18 cellular contexts compared by ENCODE assay signal in genomic region chr2:105582952-105583660, GRCh38.
DNase-seq lines count a peak whose midpoint lies in the region; ATAC-seq and TF ChIP-seq lines count a peak whose summit lies in the region.
"Had no signal": no experiment of that assay in that cellular context is flagged by ENCODE, and none has a peak within 500 bp of the region (broad histone marks: within the 10 kb centered on the region; RNA-seq: fewer than 3 reads in every experiment).

No MANE protein-coding gene starts in this region.

- H3K79me2 ChIP-seq in neural progenitor cell (ENCODE audit: low read depth) = no peaks in the 10 kb centered on the region

- POLR2A ChIA-PET in CD4-positive, alpha-beta T cell (lab: Charles Lee) = interaction anchor here (0.8 to 1.7 kb wide), 4 partner anchors 156 to 194 kb away, joined by 3 to 4 read pairs (median 3); no protein-coding TSS in a partner anchor

- H3K4me1 Mint-ChIP-seq in CD4-positive, alpha-beta T cell (ENCODE audit: low read depth) = peaks cover 30% of the 10 kb centered on the region
- H3K4me1 Mint-ChIP-seq in neural progenitor cell = peaks cover 7% of the 10 kb centered on the region

- intact Hi-C loops in CD4-positive, alpha-beta T cell (cut with DNase I, micrococcal nuclease) = no loop called here
- intact Hi-C loops in body of pancreas (cut with DNase I) (no loop called here), gastrocnemius medialis (cut with DNase I; ENCODE audit: low total_unique reads) (no loop called here)

- H2AFZ ChIP-seq in neural progenitor cell (replicated peaks) = no peak overlapping the region

- no peak for DNase-seq in CD4-positive, alpha-beta T cell
- DNase-seq in HT-29 (ENCODE audit: low spot score) (peak; percentile 76), body of pancreas (peak; percentile 26 to 58 (median 46)), gastrocnemius medialis (no peak), neural progenitor cell (ENCODE audit: low spot score) (no peak), GM19240 (ENCODE audit: insufficient read length, low spot score) (no peak)
- DNase-seq: activated CD4-positive, alpha-beta T cell treated with anti-CD3 and anti-CD28 coated beads, Interleukin-2, amount 50 U/mL, for 1 hour; activated naive CD4-positive, alpha-beta T cell treated with anti-CD3 and anti-CD28 coated beads, Interleukin-2, amount 10 ng/mL, durations not matched to agents 7 days and 5 days; CD8-positive, alpha-beta memory T cell; erythroblast; MG63; NCI-H187 treated with DMSO at 0.1 percent for 48 hours; sigmoid colon; stimulated activated CD4-positive, alpha-beta T cell treated with anti-CD3 and anti-CD28 coated beads, Interleukin-2, amount 100 ng/mL, for 24 hours had no signal

- no peaks in the 10 kb centered on the region for H3K9me3 ChIP-seq in CD4-positive, alpha-beta T cell (ENCODE audit: control insufficient read depth, low read length)
- H3K9me3 ChIP-seq in body of pancreas (no peaks in the 10 kb centered on the region), mucosa of rectum (ENCODE audit: control insufficient read depth in 2 of 2, low read length in 2 of 2) (no peaks in the 10 kb centered on the region), gastrocnemius medialis (no peaks in the 10 kb centered on the region), neural progenitor cell (ENCODE audit: low read depth) (no peaks in the 10 kb centered on the region)
- H3K9me3 ChIP-seq: MG63, sigmoid colon had no signal

- no peaks in the 10 kb centered on the region for H3K27me3 ChIP-seq in CD4-positive, alpha-beta T cell (ENCODE audit: control insufficient read depth, insufficient read depth, low read length)
- H3K27me3 ChIP-seq in body of pancreas = no peaks in the 10 kb centered on the region
- H3K27me3 ChIP-seq in mucosa of rectum (ENCODE audit: control insufficient read depth in 2 of 2, insufficient read depth in 2 of 2, low read length in 2 of 2) = no peaks in the 10 kb centered on the region
- no peaks in the 10 kb centered on the region for H3K27me3 ChIP-seq in gastrocnemius medialis
- no peaks in the 10 kb centered on the region for H3K27me3 ChIP-seq in neural progenitor cell
- H3K27me3 ChIP-seq: MG63, sigmoid colon had no signal

- TF ChIP-seq POLR2A in body of pancreas (IDR thresholded peaks at IDR 0.05) (peak in 1 of 3 donors; percentile 49), gastrocnemius medialis (IDR thresholded peaks at IDR 0.05) (no peak)

- H3K9me3 Mint-ChIP-seq in CD4-positive, alpha-beta T cell = no peaks in the 10 kb centered on the region
- peaks cover 2% of the 10 kb centered on the region for H3K9me3 Mint-ChIP-seq in neural progenitor cell

- peak overlapping the region; percentile 42 for H3K27ac Mint-ChIP-seq in CD4-positive, alpha-beta T cell
- no peak overlapping the region for H3K27ac Mint-ChIP-seq in neural progenitor cell
- H3K27ac Mint-ChIP-seq: activated naive CD4-positive, alpha-beta T cell treated with anti-CD3 and anti-CD28 coated beads, Interleukin-2, amount 10 ng/mL, durations not matched to agents 7 days and 5 days had no signal

- ATAC-seq in CD4-positive, alpha-beta T cell (ENCODE audit: poor library complexity) = peak; percentile 83
- ATAC-seq in body of pancreas (peak; percentile 96), gastrocnemius medialis (no peak), HG02840 (IDR thresholded peaks at IDR 0.05; ENCODE audit: low FRiP score, unreplicated experiment) (no peak)

- H3K4me2 ChIP-seq in neural progenitor cell = no peak overlapping the region

- H3K4me3 ChIP-seq in body of pancreas (no peak overlapping the region), mucosa of rectum (ENCODE audit: low read length in 2 of 2) (no peak overlapping the region), gastrocnemius medialis (no peak overlapping the region), neural progenitor cell (no peak overlapping the region)
- H3K4me3 ChIP-seq: coronary artery, lung, MG63, sigmoid colon had no signal

- H3K9ac ChIP-seq in mucosa of rectum (ENCODE audit: low read depth in 1 of 2, low read length in 2 of 2) (peak overlapping the region in 1 of 2 donors; percentile 57), neural progenitor cell (no peak overlapping the region)

- WGBS in body of pancreas, 2 donors = 39 to 49% methylated on average over 3 of the region's 3 CpGs

- no peaks in the 10 kb centered on the region for H3K27me3 Mint-ChIP-seq in CD4-positive, alpha-beta T cell
- H3K27me3 Mint-ChIP-seq in neural progenitor cell (ENCODE audit: insufficient read depth, low read depth) = peaks cover 7% of the 10 kb centered on the region
- H3K27me3 Mint-ChIP-seq: activated naive CD4-positive, alpha-beta T cell treated with anti-CD3 and anti-CD28 coated beads, Interleukin-2, amount 10 ng/mL, durations not matched to agents 7 days and 5 days had no signal

- CTCF ChIA-PET in CD4-positive, alpha-beta T cell (lab: Charles Lee) = no interaction called here

- H4K20me1 ChIP-seq in neural progenitor cell (ENCODE audit: low read depth) = no peaks in the 10 kb centered on the region

- H3F3A ChIP-seq in neural progenitor cell (ENCODE audit: low read depth) = no peaks in the 10 kb centered on the region

- no peaks in the 10 kb centered on the region for H3K36me3 ChIP-seq in body of pancreas (replicated peaks in 1 of 2; ENCODE audit: insufficient read depth in 1 of 2, low read depth in 2 of 2)
- no peaks in the 10 kb centered on the region for H3K36me3 ChIP-seq in mucosa of rectum (ENCODE audit: control insufficient read depth in 2 of 2, insufficient read depth in 2 of 2, low read length in 2 of 2)
- no peaks in the 10 kb centered on the region for H3K36me3 ChIP-seq in gastrocnemius medialis
- H3K36me3 ChIP-seq in neural progenitor cell = no peaks in the 10 kb centered on the region
- H3K36me3 ChIP-seq: MG63, sigmoid colon had no signal

- in situ Hi-C loops in gastrocnemius medialis (cut with MboI; ENCODE audit: low sequenced_read_pairs in 4 of 4) = no loop called here

- H3K27ac ChIP-seq in CD4-positive, alpha-beta T cell (ENCODE audit: low read depth, low read length) = no peak overlapping the region
- H3K27ac ChIP-seq in body of pancreas (peak overlapping the region; percentile 73 to 84 (median 76)), mucosa of rectum (ENCODE audit: low read depth in 2 of 2, low read length in 2 of 2) (peak overlapping the region; percentile 69 to 92), gastrocnemius medialis (no peak overlapping the region), neural progenitor cell (no peak overlapping the region)
- H3K27ac ChIP-seq: coronary artery, sigmoid colon had no signal

- H3K4me3 Mint-ChIP-seq in CD4-positive, alpha-beta T cell = no peak overlapping the region
- H3K4me3 Mint-ChIP-seq in neural progenitor cell = no peak overlapping the region
- H3K4me3 Mint-ChIP-seq: activated naive CD4-positive, alpha-beta T cell treated with anti-CD3 and anti-CD28 coated beads, Interleukin-2, amount 10 ng/mL, durations not matched to agents 7 days and 5 days had no signal

- H3K4me1 ChIP-seq in body of pancreas = peaks cover 8% of the 10 kb centered on the region
- H3K4me1 ChIP-seq in mucosa of rectum (ENCODE audit: control insufficient read depth in 2 of 2, insufficient read depth in 2 of 2, low read length in 2 of 2) = peaks cover 20 to 44% of the 10 kb centered on the region in 2 donors
- H3K4me1 ChIP-seq in gastrocnemius medialis = no peaks in the 10 kb centered on the region
- no peaks in the 10 kb centered on the region for H3K4me1 ChIP-seq in neural progenitor cell
- H3K4me1 ChIP-seq: sigmoid colon had no signal

- no peaks in the 10 kb centered on the region for H3K36me3 Mint-ChIP-seq in CD4-positive, alpha-beta T cell (ENCODE audit: low read depth)
- no peaks in the 10 kb centered on the region for H3K36me3 Mint-ChIP-seq in neural progenitor cell
- H3K36me3 Mint-ChIP-seq: activated naive CD4-positive, alpha-beta T cell treated with anti-CD3 and anti-CD28 coated beads, Interleukin-2, amount 10 ng/mL, durations not matched to agents 7 days and 5 days had no signal

- no peak for TF ChIP-seq CTCF in CD4-positive, alpha-beta T cell (IDR thresholded peaks at IDR 0.05)
- TF ChIP-seq CTCF in body of pancreas (IDR thresholded peaks at IDR 0.05) (no peak), gastrocnemius medialis (IDR thresholded peaks at IDR 0.05 in 4 of 5, conservative IDR thresholded peaks at IDR 0.05 in 1 of 5) (no peak), neural progenitor cell (IDR thresholded peaks at IDR 0.05) (no peak)

Comparison
In these comparisons a context has a peak if more than half of its experiments do, and no peak if none do; other contexts are left out.
1. ATAC-seq: peak in CD4-positive, alpha-beta T cell (single experiment) and body of pancreas (single experiment); none in gastrocnemius medialis (0 of 2) and HG02840 (single experiment).
2. DNase-seq: peak in HT-29 (single experiment) and body of pancreas (4 of 4); none in CD4-positive, alpha-beta T cell (0 of 10), gastrocnemius medialis (0 of 2), neural progenitor cell (single experiment) and GM19240 (single experiment).
3. H3K27ac ChIP-seq: peak in body of pancreas (4 of 4) and mucosa of rectum (2 of 2); none in CD4-positive, alpha-beta T cell (single experiment), gastrocnemius medialis (0 of 4) and neural progenitor cell (single experiment).